ENCODE assay signal across 2 cellular contexts in the genomic region with DNA sequence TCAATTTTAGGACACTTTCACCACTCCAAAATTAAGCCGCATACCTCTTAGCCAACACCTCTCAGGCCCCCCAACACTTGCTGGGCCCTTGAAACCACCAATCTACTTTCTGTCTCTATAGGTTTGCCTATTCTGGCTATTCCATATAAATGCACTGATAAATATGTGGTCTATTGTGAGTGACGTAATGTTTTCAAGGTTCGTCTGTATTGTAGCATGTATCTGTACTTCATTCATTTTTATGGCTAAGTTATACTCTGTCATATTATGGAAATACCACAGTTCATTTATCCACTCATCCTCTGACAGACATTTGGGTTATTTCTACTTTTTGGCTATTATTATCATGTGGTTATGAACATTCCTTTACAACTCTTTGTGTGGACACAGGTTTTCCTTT.
TF ChIP-seq lines count a peak whose summit lies in the region.

No MANE protein-coding gene starts in this region.

TF ChIP-seq in HepG2, 621 proteins besides CTCF, POLR2A, EP300 and RAD21 (continued from another document):
- no peak for TF ChIP-seq ZNF253 (CRISPR knock-in tag; IDR thresholded peaks at IDR 0.05; ENCODE audit: borderline replicate concordance)

TF ChIP-seq in K562, 482 proteins besides CTCF, POLR2A, EP300 and RAD21 (continued from another document):
- TF ChIP-seq, protein P1, sequence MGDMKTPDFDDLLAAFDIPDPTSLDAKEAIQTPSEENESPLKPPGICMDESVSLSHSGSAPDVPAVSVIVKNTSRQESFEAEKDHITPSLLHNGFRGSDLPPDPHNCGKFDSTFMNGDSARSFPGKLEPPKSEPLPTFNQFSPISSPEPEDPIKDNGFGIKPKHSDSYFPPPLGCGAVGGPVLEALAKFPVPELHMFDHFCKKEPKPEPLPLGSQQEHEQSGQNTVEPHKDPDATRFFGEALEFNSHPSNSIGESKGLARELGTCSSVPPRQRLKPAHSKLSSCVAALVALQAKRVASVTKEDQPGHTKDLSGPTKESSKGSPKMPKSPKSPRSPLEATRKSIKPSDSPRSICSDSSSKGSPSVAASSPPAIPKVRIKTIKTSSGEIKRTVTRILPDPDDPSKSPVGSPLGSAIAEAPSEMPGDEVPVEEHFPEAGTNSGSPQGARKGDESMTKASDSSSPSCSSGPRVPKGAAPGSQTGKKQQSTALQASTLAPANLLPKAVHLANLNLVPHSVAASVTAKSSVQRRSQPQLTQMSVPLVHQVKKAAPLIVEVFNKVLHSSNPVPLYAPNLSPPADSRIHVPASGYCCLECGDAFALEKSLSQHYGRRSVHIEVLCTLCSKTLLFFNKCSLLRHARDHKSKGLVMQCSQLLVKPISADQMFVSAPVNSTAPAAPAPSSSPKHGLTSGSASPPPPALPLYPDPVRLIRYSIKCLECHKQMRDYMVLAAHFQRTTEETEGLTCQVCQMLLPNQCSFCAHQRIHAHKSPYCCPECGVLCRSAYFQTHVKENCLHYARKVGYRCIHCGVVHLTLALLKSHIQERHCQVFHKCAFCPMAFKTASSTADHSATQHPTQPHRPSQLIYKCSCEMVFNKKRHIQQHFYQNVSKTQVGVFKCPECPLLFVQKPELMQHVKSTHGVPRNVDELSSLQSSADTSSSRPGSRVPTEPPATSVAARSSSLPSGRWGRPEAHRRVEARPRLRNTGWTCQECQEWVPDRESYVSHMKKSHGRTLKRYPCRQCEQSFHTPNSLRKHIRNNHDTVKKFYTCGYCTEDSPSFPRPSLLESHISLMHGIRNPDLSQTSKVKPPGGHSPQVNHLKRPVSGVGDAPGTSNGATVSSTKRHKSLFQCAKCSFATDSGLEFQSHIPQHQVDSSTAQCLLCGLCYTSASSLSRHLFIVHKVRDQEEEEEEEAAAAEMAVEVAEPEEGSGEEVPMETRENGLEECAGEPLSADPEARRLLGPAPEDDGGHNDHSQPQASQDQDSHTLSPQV (IDR thresholded peaks at IDR 0.05), result no peak
- TF ChIP-seq CEBPB (tag; IDR thresholded peaks at IDR 0.05) (peak; percentile 39; the same call in 1 of the 2 replicates), CTBP1 (IDR thresholded peaks at IDR 0.05; ENCODE audit: borderline replicate concordance) (no peak)
